In the genomic region with DNA sequence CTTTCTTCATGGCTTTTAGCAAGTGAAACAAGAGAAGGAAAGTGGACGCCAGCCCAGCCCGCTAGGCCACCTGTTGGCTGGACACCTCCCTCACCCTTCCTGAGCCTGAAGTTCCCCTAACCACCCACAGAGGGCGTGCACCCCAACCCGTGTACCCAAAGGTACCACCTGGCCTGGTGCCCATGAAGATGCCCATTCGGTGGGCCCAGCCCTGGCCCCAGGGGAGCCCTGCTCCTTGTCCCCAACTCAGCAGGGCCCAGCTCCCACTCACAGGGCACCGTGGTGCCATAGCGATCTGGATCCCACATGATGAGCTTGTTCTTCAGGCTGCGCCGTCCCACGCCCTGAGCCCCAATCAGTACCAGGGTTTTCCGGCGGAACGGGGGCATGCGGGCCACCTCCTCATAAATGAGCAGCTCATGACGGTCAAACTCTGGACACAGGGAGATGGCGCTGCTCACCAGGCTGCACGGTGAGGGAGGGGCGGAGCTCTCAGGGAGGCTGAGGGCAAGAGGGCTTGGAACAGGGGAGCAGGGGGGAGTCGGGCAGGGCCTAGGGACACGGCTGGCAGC, we compare ENCODE assay signal across 8 cellular contexts. TPM values are rescaled to one million over a fixed set of nuclear protein-coding genes. Genes with fewer than 3 reads are reported as not detected.
DNase-seq lines count a peak whose midpoint lies in the region; ATAC-seq, FAIRE-seq and TF ChIP-seq lines count a peak whose summit lies in the region.

No MANE protein-coding gene starts in this region.

- no peak overlapping the region for H4K8ac ChIP-seq in IMR-90 (ENCODE audit: low read depth in 2 of 2, low read length in 2 of 2)

- no peak overlapping the region for H3K14ac ChIP-seq in IMR-90 (replicated peaks; ENCODE audit: low read depth, low read length)

- H3K4me2 ChIP-seq in IMR-90 (ENCODE audit: low read depth, low read length): no peak overlapping the region

- H3K4me3 ChIP-seq in IMR-90 (ENCODE audit: insufficient read depth, low read depth, low read length): no peak overlapping the region
- H3K4me3 ChIP-seq in WERI-Rb-1 (ENCODE audit: low read depth, low read length): no peak overlapping the region

- no peak for FAIRE-seq in urothelium cell line (lab: Jason Lieb, UNC)

- dilution Hi-C loops in IMR-90 (cut with HindIII; ENCODE audit: low sequenced_read_pairs, unreplicated experiment): no loop called here

- H3K27ac ChIP-seq in IMR-90 (ENCODE audit: insufficient read depth, low read length) (no peak overlapping the region), WERI-Rb-1 (no peak overlapping the region)

- BruUV-seq in IMR-90 (replicated peaks; lab: Mats Ljungman, UMichigan): no TSS peak

- H3K4ac ChIP-seq in IMR-90 (ENCODE audit: low read depth, low read length): no peak overlapping the region

- no peak overlapping the region for H2BK20ac ChIP-seq in IMR-90 (ENCODE audit: low read depth, low read length)

- H2AK9ac ChIP-seq in IMR-90 (replicated peaks; ENCODE audit: low read depth, low read length, poor library complexity): no peak overlapping the region

- in situ Hi-C loops in IMR-90 (cut with MboI; ENCODE audit: low sequenced_read_pairs): no loop called here

- TF ChIP-seq POLR2A in IMR-90 (IDR thresholded peaks at IDR 0.05; ENCODE audit: low read depth, low read length): no peak

- POLR2A ChIA-PET in IMR-90 (lab: Charles Lee; ENCODE audit: unreplicated experiment): no interaction called here

- no peak overlapping the region for H4K5ac ChIP-seq in IMR-90 (ENCODE audit: low read depth, low read length)

- no peak for ATAC-seq in IMR-90 (ENCODE audit: low read depth)

- no peaks in the 10 kb centered on the region for H4K20me1 ChIP-seq in IMR-90 (ENCODE audit: insufficient read depth, low read length)

- CTCF ChIA-PET in IMR-90 (lab: Yijun Ruan, JAX): interaction anchor here (0.7 kb wide), 2 partner anchors 103 to 295 kb away, joined by 3 to 4 read pairs; no protein-coding TSS in a partner anchor

- H3K36me3 ChIP-seq in IMR-90 (ENCODE audit: control insufficient read depth, insufficient read depth, low read length): no peaks in the 10 kb centered on the region
- no peaks in the 10 kb centered on the region; the same call in 1 of the 2 replicates for H3K36me3 ChIP-seq in WERI-Rb-1

- no peak overlapping the region for H2BK15ac ChIP-seq in IMR-90 (ENCODE audit: low read depth, low read length)

- no peaks in the 10 kb centered on the region for H3K79me1 ChIP-seq in IMR-90 (ENCODE audit: low read depth in 1 of 2, low read length in 2 of 2)

- TF ChIP-seq RAD21 in IMR-90 (IDR thresholded peaks at IDR 0.05; ENCODE audit: low read length): no peak

- no peaks in the 10 kb centered on the region for H3K9me1 ChIP-seq in IMR-90 (ENCODE audit: insufficient read depth, low read length)

- H2BK120ac ChIP-seq in IMR-90 (ENCODE audit: low read depth, low read length): no peak overlapping the region

- H3K18ac ChIP-seq in IMR-90 (ENCODE audit: low read depth, low read length): no peak overlapping the region

- H3K56ac ChIP-seq in IMR-90 (ENCODE audit: extremely low read depth, insufficient read depth, low read length): no peak overlapping the region

- H2BK5ac ChIP-seq in IMR-90 (ENCODE audit: low read depth, low read length, poor library complexity, severe bottlenecking): no peak overlapping the region

- H4K91ac ChIP-seq in IMR-90 (ENCODE audit: insufficient read depth, low read depth, low read length): no peak overlapping the region

- peak; percentile 83 for DNase-seq in DMS 273 (lab: John Stamatoyannopoulos, UW; ENCODE audit: unreplicated experiment)
- DNase-seq in IMR-90: no peak
- DNase-seq in WERI-Rb-1: peak; percentile 85
- DNase-seq in cerebellum (ENCODE audit: low spot score): peak; percentile 38
- DNase-seq in mucosa of gallbladder (ENCODE audit: low spot score): peak; percentile 52
- peak; percentile 77 for DNase-seq in urothelium cell line (ENCODE audit: low spot score)
- DNase-seq in NCI-H345 treated with DMSO at 0.1 percent for 48 hours (lab: John Stamatoyannopoulos, UW; ENCODE audit: unreplicated experiment): no peak
- DNase-seq in NCI-H446 (lab: John Stamatoyannopoulos, UW): no peak

- H3K9me3 ChIP-seq in IMR-90 (ENCODE audit: control insufficient read depth, insufficient read depth, low read length): no peaks in the 10 kb centered on the region
- H3K9me3 ChIP-seq in WERI-Rb-1 (ENCODE audit: severe bottlenecking): no peaks in the 10 kb centered on the region

- intact Hi-C loops in IMR-90 (cut with micrococcal nuclease): no loop called here

- WGBS in IMR-90 (ENCODE audit: extremely low coverage in 2 of 2, insufficient read length in 1 of 2), 2 experiments: 85% methylated on average over 14 of the region's 20 CpGs; no CpG with 5 or more reads in 1 of the 2 experiments

- peak overlapping the region; percentile 5 for H2AFZ ChIP-seq in IMR-90 (replicated peaks; ENCODE audit: low read length, poor library complexity)

- peaks cover 2% of the 10 kb centered on the region; the same call in 1 of the 2 replicates for H3K4me1 ChIP-seq in IMR-90 (ENCODE audit: control insufficient read depth, insufficient read depth, low read length)

- H3K23ac ChIP-seq in IMR-90 (ENCODE audit: low read depth, low read length): no peak overlapping the region

- H3K27me3 ChIP-seq in IMR-90 (ENCODE audit: control insufficient read depth, insufficient read depth, low read length): peaks cover 4% of the 10 kb centered on the region
- H3K27me3 ChIP-seq in WERI-Rb-1 (ENCODE audit: insufficient read depth, low read depth, severe bottlenecking): no peaks in the 10 kb centered on the region

- peak; percentile 41 for TF ChIP-seq CTCF in IMR-90 (conservative IDR thresholded peaks at IDR 0.05; ENCODE audit: low read depth, low read length)
- peak; percentile 99 for TF ChIP-seq CTCF in WERI-Rb-1 (IDR thresholded peaks at IDR 0.05; ENCODE audit: low read depth, low read length)

- H2AK5ac ChIP-seq in IMR-90 (ENCODE audit: low read depth, low read length): no peak overlapping the region

- no peak overlapping the region for H3K9ac ChIP-seq in IMR-90 (ENCODE audit: low read depth, low read length)

TF ChIP-seq in IMR-90, 13 proteins besides CTCF, POLR2A, EP300 and RAD21:
- TF ChIP-seq MXI1 (IDR thresholded peaks at IDR 0.05; ENCODE audit: borderline replicate concordance, low read depth, low read length): no peak
- TF ChIP-seq MAZ (IDR thresholded peaks at IDR 0.05; ENCODE audit: borderline replicate concordance, low read depth, low read length): no peak
- no peak for TF ChIP-seq RFX5 (IDR thresholded peaks at IDR 0.05; ENCODE audit: low read depth, low read length)
- TF ChIP-seq, protein P1, sequence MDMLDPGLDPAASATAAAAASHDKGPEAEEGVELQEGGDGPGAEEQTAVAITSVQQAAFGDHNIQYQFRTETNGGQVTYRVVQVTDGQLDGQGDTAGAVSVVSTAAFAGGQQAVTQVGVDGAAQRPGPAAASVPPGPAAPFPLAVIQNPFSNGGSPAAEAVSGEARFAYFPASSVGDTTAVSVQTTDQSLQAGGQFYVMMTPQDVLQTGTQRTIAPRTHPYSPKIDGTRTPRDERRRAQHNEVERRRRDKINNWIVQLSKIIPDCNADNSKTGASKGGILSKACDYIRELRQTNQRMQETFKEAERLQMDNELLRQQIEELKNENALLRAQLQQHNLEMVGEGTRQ (IDR thresholded peaks at IDR 0.05; ENCODE audit: low read depth, low read length): no peak
- no peak for TF ChIP-seq MAFK (IDR thresholded peaks at IDR 0.05; ENCODE audit: low read depth, low read length)
- TF ChIP-seq CHD1 (IDR thresholded peaks at IDR 0.05; ENCODE audit: low read depth, low read length): no peak
- TF ChIP-seq FOS (IDR thresholded peaks at IDR 0.05; ENCODE audit: low read depth, low read length): no peak
- no peak for TF ChIP-seq CEBPB (IDR thresholded peaks at IDR 0.05; ENCODE audit: low read depth, low read length)
- no peak for TF ChIP-seq BHLHE40 (IDR thresholded peaks at IDR 0.05; ENCODE audit: low read depth, low read length)
- TF ChIP-seq SMC3 (IDR thresholded peaks at IDR 0.05; ENCODE audit: low read depth, low read length): no peak

RNA-seq across cellular contexts. Expression of a gene that starts 26.8 kb away (rescaled TPM):
- 1.9 and 3.2 TPM in 2 replicates for total RNA-seq in IMR-90 (2012; rRNA removed)
- 3.8 TPM in 2 replicates for polyA plus RNA-seq in IMR-90 (2012; rRNA removed)
- 2.2 and 3.5 TPM in 2 replicates for polyA plus RNA-seq in IMR-90 (2012; cell fraction: cytosol; rRNA removed)
- polyA plus RNA-seq in IMR-90 (2012; cell fraction: nucleus; rRNA removed; ENCODE audit: low replicate concordance): 4.6 and 7.8 TPM in 2 replicates
- total RNA-seq in cerebellum: 14.2 TPM
- total RNA-seq in mucosa of gallbladder: 7.0 TPM

RNA-seq across cellular contexts. Expression of a gene that starts 33.5 kb away (rescaled TPM):
- total RNA-seq in IMR-90 (2012; rRNA removed) (not detected in 2 replicates), cerebellum (not detected), mucosa of gallbladder (1.5 TPM)
- polyA plus RNA-seq in IMR-90 (2012; rRNA removed): not detected in 2 replicates
- not detected in 2 replicates for polyA plus RNA-seq in IMR-90 (2012; cell fraction: cytosol; rRNA removed)
- not detected in 2 replicates for polyA plus RNA-seq in IMR-90 (2012; cell fraction: nucleus; rRNA removed; ENCODE audit: low replicate concordance)

RNA-seq across cellular contexts. Expression of a gene that starts 47.6 kb away (rescaled TPM):
- total RNA-seq in IMR-90 (2012; rRNA removed) (5.0 and 5.7 TPM in 2 replicates), cerebellum (49.0 TPM), mucosa of gallbladder (19.2 TPM)
- 10.7 and 11.9 TPM in 2 replicates for polyA plus RNA-seq in IMR-90 (2012; rRNA removed)
- polyA plus RNA-seq in IMR-90 (2012; cell fraction: cytosol; rRNA removed): 3.3 and 4.3 TPM in 2 replicates
- 69.8 and 88.1 TPM in 2 replicates for polyA plus RNA-seq in IMR-90 (2012; cell fraction: nucleus; rRNA removed; ENCODE audit: low replicate concordance)

Comparison
In these comparisons a context has a peak if more than half of its experiments do, and no peak if none do; other contexts are left out.
1. DNase-seq: peak in DMS 273 (single experiment), WERI-Rb-1 (single experiment), cerebellum (single experiment), mucosa of gallbladder (single experiment) and urothelium cell line (single experiment); none in IMR-90 (single experiment), NCI-H345 treated with DMSO at 0.1 percent for 48 hours (single experiment) and NCI-H446 (0 of 2).